12 cellular contexts compared by ENCODE assay signal in the genomic region with DNA sequence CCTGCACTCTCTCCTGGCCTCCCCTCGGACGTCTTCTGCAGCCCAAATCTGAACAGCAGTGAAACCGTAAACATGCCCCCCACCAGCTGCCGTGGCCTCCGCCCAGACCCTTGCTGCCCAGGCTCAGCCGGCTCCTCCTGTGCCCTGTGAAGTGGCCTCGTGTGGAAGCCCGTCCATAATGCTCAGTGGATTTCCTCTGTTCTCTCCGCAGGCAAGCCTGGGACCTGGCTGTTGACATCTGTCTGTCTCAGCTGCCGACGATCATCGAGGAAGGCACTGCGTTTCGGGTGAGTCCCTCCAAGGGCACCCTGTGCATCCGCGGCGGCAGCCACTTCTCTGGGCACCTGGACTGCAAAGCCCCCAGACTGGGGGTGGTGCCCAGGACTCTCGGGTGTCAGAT.
"Had no signal": no experiment of that assay in that cellular context is flagged by ENCODE, and none has a peak within 500 bp of the region (broad histone marks: within the 10 kb centered on the region; RNA-seq: fewer than 3 reads in every experiment).

No MANE protein-coding gene starts in this region.

- H3K27me3 Mint-ChIP-seq: activated CD4-positive, alpha-beta T cell treated with anti-CD3 and anti-CD28 coated beads for 36 hours; naive thymus-derived CD8-positive, alpha-beta T cell; stimulated activated memory B cell treated with anti-CD40 and anti-IgM and Interleukin-4, amounts not matched to agents 10 μg/mL and 1 μg/mL and 100 μg/mL, for 72 hours had no signal

- H3K9me3 ChIP-seq: colonic mucosa, tibial artery had no signal

- H3K9me3 Mint-ChIP-seq: naive thymus-derived CD8-positive, alpha-beta T cell; stimulated activated memory B cell treated with anti-CD40 and anti-IgM and Interleukin-4, amounts not matched to agents 10 μg/mL and 1 μg/mL and 100 μg/mL, for 72 hours had no signal

- H3K4me3 ChIP-seq: colonic mucosa, tibial artery had no signal

- H3K27me3 ChIP-seq: colonic mucosa, tibial artery had no signal

- ATAC-seq: activated CD4-positive, alpha-beta T cell treated with anti-CD3 and anti-CD28 coated beads for 36 hours; esophagus mucosa; left lobe of liver; naive thymus-derived CD8-positive, alpha-beta T cell; stimulated activated memory B cell treated with anti-CD40 and anti-IgM and Interleukin-4, amounts not matched to agents 10 μg/mL and 1 μg/mL and 100 μg/mL, for 72 hours had no signal

- H3K27ac Mint-ChIP-seq: stimulated activated memory B cell treated with anti-CD40 and anti-IgM and Interleukin-4, amounts not matched to agents 10 μg/mL and 1 μg/mL and 100 μg/mL, for 72 hours had no signal

- DNase-seq: activated CD4-positive, alpha-beta T cell treated with anti-CD3 and anti-CD28 coated beads for 36 hours; activated effector memory CD4-positive, alpha-beta T cell treated with Interleukin-2 at 50 U/mL for 16 hours; activated naive CD4-positive, alpha-beta T cell treated with anti-CD3 and anti-CD28 coated beads, Interleukin-2, amount 50 U/mL, for 16 hours; colonic mucosa; islet precursor cell; naive thymus-derived CD8-positive, alpha-beta T cell; retina; stimulated activated CD4-positive, alpha-beta T cell treated with anti-CD3 and anti-CD28 coated beads, Interleukin-2, amount 100 ng/mL, for 48 hours; tibial artery had no signal

- H3K36me3 ChIP-seq: colonic mucosa had no signal

- H3K4me3 Mint-ChIP-seq: activated CD4-positive, alpha-beta T cell treated with anti-CD3 and anti-CD28 coated beads for 36 hours; naive thymus-derived CD8-positive, alpha-beta T cell; stimulated activated memory B cell treated with anti-CD40 and anti-IgM and Interleukin-4, amounts not matched to agents 10 μg/mL and 1 μg/mL and 100 μg/mL, for 72 hours had no signal

- H3K4me1 ChIP-seq: colonic mucosa had no signal

- H3K27ac ChIP-seq: colonic mucosa, tibial artery had no signal
